In the genomic region with DNA sequence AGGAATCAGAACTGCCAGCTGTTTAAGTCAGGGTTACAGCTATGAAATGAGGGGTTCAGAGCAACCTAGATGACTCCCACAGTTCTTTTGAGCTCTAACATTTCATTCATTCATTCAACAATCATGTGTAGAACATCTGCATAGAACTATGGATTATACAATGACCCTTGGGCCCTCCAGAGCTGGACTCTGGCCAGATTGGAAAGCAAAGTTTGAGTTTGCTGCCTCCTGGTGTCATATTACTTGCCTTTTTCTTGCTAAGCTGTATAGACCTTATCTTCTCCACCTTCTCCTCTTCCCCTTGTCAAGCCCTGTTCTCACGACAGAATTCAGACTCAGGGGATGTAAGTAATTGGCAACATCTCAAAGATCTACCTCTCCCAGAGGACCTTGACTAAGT, we compare ENCODE assay signal across 7 cellular contexts. TPM values are rescaled to one million over a fixed set of nuclear protein-coding genes. Genes with fewer than 3 reads are reported as not detected.
DNase-seq lines count a peak whose midpoint lies in the region; ATAC-seq and TF ChIP-seq lines count a peak whose summit lies in the region.

No MANE protein-coding gene starts in this region.

- DNase-seq in GM10266 (ENCODE audit: extremely low spot score) (no peak), NCI-H526 treated with DMSO at 0.1 percent for 48 hours (lab: John Stamatoyannopoulos, UW) (peak; percentile 8), erythroblast (lab: John Stamatoyannopoulos, UW) (peak; percentile 20 to 34), retinal pigment epithelial cell (ENCODE audit: low read depth) (no peak), 8988T (no peak), aorta (no peak)

- WGBS in aorta, 2 donors: 9 to 10% methylated on average over 1 of the region's 1 CpG

- H3K27ac ChIP-seq in aorta (ENCODE audit: low read depth in 1 of 2, low read length in 2 of 2): no peak overlapping the region

- TF ChIP-seq POLR2A in erythroblast (IDR thresholded peaks at IDR 0.05; ENCODE audit: low read length): no peak

- H3K36me3 ChIP-seq in aorta (ENCODE audit: control insufficient read depth in 1 of 2, insufficient read depth in 2 of 2, low read length in 1 of 2): no peaks in the 10 kb centered on the region

- no peaks in the 10 kb centered on the region for H3K4me1 ChIP-seq in aorta (ENCODE audit: control insufficient read depth in 1 of 2, insufficient read depth in 2 of 2, low read length in 2 of 2)

- TF ChIP-seq CTCF in GM10266 (IDR thresholded peaks at IDR 0.05; ENCODE audit: control insufficient read depth, insufficient read depth, low read depth, missing control alignments): peak; percentile 22
- TF ChIP-seq CTCF in retinal pigment epithelial cell (conservative IDR thresholded peaks at IDR 0.05; ENCODE audit: low read depth, low read length): peak; percentile 55

- peaks cover 0 to under 1% of the 10 kb centered on the region in 2 donors for H3K27me3 ChIP-seq in aorta (ENCODE audit: control insufficient read depth in 1 of 2, insufficient read depth in 2 of 2, low read length in 1 of 2)

- H3K4me3 ChIP-seq in retinal pigment epithelial cell (ENCODE audit: low read length): no peak overlapping the region
- H3K4me3 ChIP-seq in aorta (ENCODE audit: low read length in 2 of 2): no peak overlapping the region

- intact Hi-C loops in aorta (cut with DNase I): loop anchor here in 1 of 2 donors (5.0 kb wide), 1 partner anchor 37 kb away; no protein-coding TSS in a partner anchor

- H3K9me3 ChIP-seq in aorta (ENCODE audit: control insufficient read depth, low read length): no peaks in the 10 kb centered on the region

- no peak for ATAC-seq in GM18517 (IDR thresholded peaks at IDR 0.05; ENCODE audit: unreplicated experiment)
- no peak for ATAC-seq in aorta (ENCODE audit: low FRiP score)

RNA-seq across cellular contexts. Expression of gene CASQ2, which starts 4.0 kb away (rescaled TPM):
- 10 to 100 TPM; 21.3 to 47.9 TPM for total RNA-seq in aorta
- 1 to 10 TPM; 2.8 to 9.0 TPM for polyA plus RNA-seq in aorta

Comparison
In these comparisons a context has a peak if more than half of its experiments do, and no peak if none do; other contexts are left out.
1. DNase-seq: peak in NCI-H526 treated with DMSO at 0.1 percent for 48 hours (single experiment) and erythroblast (2 of 2); none in GM10266 (single experiment), retinal pigment epithelial cell (single experiment), 8988T (single experiment) and aorta (0 of 2).